Comparison of ENCODE assay signal across 1 cellular context in the genomic region with DNA sequence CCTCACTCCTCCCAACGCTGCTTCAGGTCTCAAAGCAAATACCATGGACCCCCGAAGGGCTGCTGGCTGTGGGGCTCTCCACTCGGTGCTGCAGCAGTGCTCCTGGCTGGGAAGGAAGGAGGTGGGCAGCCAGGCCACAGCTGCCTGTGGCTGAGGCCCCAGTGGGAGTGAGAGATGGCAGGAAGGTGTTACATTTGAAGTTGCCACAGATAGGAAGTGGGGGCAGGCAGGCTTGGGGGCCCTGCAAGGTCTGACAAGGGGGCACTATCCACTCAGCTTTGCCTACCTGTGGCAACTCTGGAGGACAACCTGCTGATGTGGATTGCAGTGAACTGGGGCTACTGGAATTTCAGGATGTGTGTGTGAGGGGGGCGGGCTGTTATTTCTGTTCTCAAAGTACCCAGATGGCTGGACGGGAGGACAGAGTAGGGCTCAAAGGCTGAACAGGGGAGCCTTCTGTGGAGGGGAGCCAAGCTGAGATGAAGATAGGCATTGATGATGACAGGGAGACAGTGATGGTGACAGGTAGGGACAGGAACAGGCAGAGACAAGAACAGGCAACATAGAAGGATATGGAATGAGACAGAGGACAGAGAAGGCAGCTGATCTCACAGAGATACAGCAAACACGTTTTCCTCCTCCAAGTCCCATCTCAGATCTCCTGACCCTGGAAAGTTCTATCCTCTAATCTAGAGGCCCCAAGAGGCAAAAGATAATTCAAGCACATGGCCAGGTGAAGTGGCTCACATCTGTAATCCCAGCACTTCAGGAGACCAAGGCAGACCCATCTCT.
TF ChIP-seq lines count a peak whose summit lies in the region.

No MANE protein-coding gene starts in this region.

TF ChIP-seq in IMR-90, 13 proteins besides CTCF, POLR2A, EP300 and RAD21:
- TF ChIP-seq NFE2L2 (IDR thresholded peaks at IDR 0.05; ENCODE audit: low read depth, low read length) (no peak), FOS (IDR thresholded peaks at IDR 0.05; ENCODE audit: low read depth, low read length) (no peak), CHD1 (IDR thresholded peaks at IDR 0.05; ENCODE audit: low read depth, low read length) (no peak), CEBPB (IDR thresholded peaks at IDR 0.05; ENCODE audit: low read depth, low read length) (no peak), BHLHE40 (IDR thresholded peaks at IDR 0.05; ENCODE audit: low read depth, low read length) (no peak), MXI1 (IDR thresholded peaks at IDR 0.05; ENCODE audit: borderline replicate concordance, low read depth, low read length) (no peak), MAZ (IDR thresholded peaks at IDR 0.05; ENCODE audit: borderline replicate concordance, low read depth, low read length) (no peak), RFX5 (IDR thresholded peaks at IDR 0.05; ENCODE audit: low read depth, low read length) (no peak)
- TF ChIP-seq, protein P1, sequence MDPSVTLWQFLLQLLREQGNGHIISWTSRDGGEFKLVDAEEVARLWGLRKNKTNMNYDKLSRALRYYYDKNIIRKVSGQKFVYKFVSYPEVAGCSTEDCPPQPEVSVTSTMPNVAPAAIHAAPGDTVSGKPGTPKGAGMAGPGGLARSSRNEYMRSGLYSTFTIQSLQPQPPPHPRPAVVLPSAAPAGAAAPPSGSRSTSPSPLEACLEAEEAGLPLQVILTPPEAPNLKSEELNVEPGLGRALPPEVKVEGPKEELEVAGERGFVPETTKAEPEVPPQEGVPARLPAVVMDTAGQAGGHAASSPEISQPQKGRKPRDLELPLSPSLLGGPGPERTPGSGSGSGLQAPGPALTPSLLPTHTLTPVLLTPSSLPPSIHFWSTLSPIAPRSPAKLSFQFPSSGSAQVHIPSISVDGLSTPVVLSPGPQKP (IDR thresholded peaks at IDR 0.05; ENCODE audit: borderline replicate concordance, low read depth, low read length), result no peak
